In genomic region chr6:158781692-158782373, GRCh38 we compare ENCODE assay signal across 13 cellular contexts. TPM values are rescaled to one million over a fixed set of nuclear protein-coding genes. Genes with fewer than 3 reads are reported as not detected.
A peak's percentile ranks its signal among the peaks of the same experiment; 100 is the strongest.
DNase-seq lines count a peak whose midpoint lies in the region; ATAC-seq and TF ChIP-seq lines count a peak whose summit lies in the region.
"Had no signal": no experiment of that assay in that cellular context is flagged by ENCODE, and none has a peak within 500 bp of the region (broad histone marks: within the 10 kb centered on the region; RNA-seq: fewer than 3 reads in every experiment).

No MANE protein-coding gene starts in this region.

- TF ChIP-seq EP300 in Ishikawa (IDR thresholded peaks at IDR 0.05; ENCODE audit: borderline replicate concordance), result no peak

- no peaks in the 10 kb centered on the region for H3K27me3 Mint-ChIP-seq in T-helper 1 cell treated with Interleukin-12 subunit alpha and Interleukin-12 subunit beta and Interleukin-4 antibody, amounts not matched to agents 30 μg/mL and 1 μg/mL, for 36 hours (ENCODE audit: low read depth)

- no peaks in the 10 kb centered on the region for H3K9me3 ChIP-seq in prostate gland
- H3K9me3 ChIP-seq: Peyer's patch had no signal

- intact Hi-C loops in prostate gland (cut with DNase I), result no loop called here

- H3K27ac ChIP-seq in prostate gland, result peak overlapping the region; percentile 87 to 88
- H3K27ac ChIP-seq: coronary artery had no signal

- peaks cover 10% of the 10 kb centered on the region for H3K4me1 ChIP-seq in prostate gland (replicated peaks)

- in situ Hi-C loops in KBM-7 (cut with MboI; ENCODE audit: low pct_unique_long_range_greater_than_20kb, low sequenced_read_pairs), result no loop called here

- no peaks in the 10 kb centered on the region for H3K27me3 ChIP-seq in prostate gland (replicated peaks; ENCODE audit: insufficient read depth)
- H3K27me3 ChIP-seq: Peyer's patch had no signal

- H3K4me3 ChIP-seq in prostate gland, result no peak overlapping the region
- H3K4me3 ChIP-seq: coronary artery, Peyer's patch had no signal

- peaks cover 71% of the 10 kb centered on the region for H3K36me3 Mint-ChIP-seq in T-helper 1 cell treated with Interleukin-12 subunit alpha and Interleukin-12 subunit beta and Interleukin-4 antibody, amounts not matched to agents 30 μg/mL and 1 μg/mL, for 36 hours (ENCODE audit: low read depth)

- ATAC-seq in esophagus mucosa, result peak; percentile 41

- peaks cover 9 to 16% of the 10 kb centered on the region in 2 donors for H3K36me3 ChIP-seq in prostate gland

- H3K9me3 Mint-ChIP-seq in T-helper 1 cell treated with Interleukin-12 subunit alpha and Interleukin-12 subunit beta and Interleukin-4 antibody, amounts not matched to agents 30 μg/mL and 1 μg/mL, for 36 hours, result no peaks in the 10 kb centered on the region
- H3K9me3 Mint-ChIP-seq: T-helper 2 cell treated with Interferon-gamma antibody and Interleukin-4, amounts not matched to agents 5 μg/mL and 100 μg/mL, for 36 hours had no signal

- TF ChIP-seq CTCF in prostate gland (IDR thresholded peaks at IDR 0.05) (no peak), GM10266 (IDR thresholded peaks at IDR 0.05; ENCODE audit: control insufficient read depth, insufficient read depth, low read depth, missing control alignments) (no peak)

- no peak overlapping the region for H3K4me3 Mint-ChIP-seq in T-helper 1 cell treated with Interleukin-12 subunit alpha and Interleukin-12 subunit beta and Interleukin-4 antibody, amounts not matched to agents 30 μg/mL and 1 μg/mL, for 36 hours
- H3K4me3 Mint-ChIP-seq: T-helper 2 cell treated with Interferon-gamma antibody and Interleukin-4, amounts not matched to agents 5 μg/mL and 100 μg/mL, for 36 hours had no signal

- peaks cover 20% of the 10 kb centered on the region for H3K4me1 Mint-ChIP-seq in T-helper 1 cell treated with Interleukin-12 subunit alpha and Interleukin-12 subunit beta and Interleukin-4 antibody, amounts not matched to agents 30 μg/mL and 1 μg/mL, for 36 hours (ENCODE audit: low read depth)

- TF ChIP-seq RAD21 in Ishikawa (IDR thresholded peaks at IDR 0.05; ENCODE audit: low read depth), result no peak

- TF ChIP-seq POLR2A in prostate gland (IDR thresholded peaks at IDR 0.05), result no peak

- WGBS in prostate gland, result 65% methylated on average over 19 of the region's 19 CpGs

- no peak for DNase-seq in T-helper 1 cell
- no peak for DNase-seq in prostate gland (ENCODE audit: low spot score)
- DNase-seq in KBM-7, result no peak
- no peak for DNase-seq in GM10266 (ENCODE audit: extremely low spot score)
- no peak for DNase-seq in AML-193 (lab: John Stamatoyannopoulos, UW)
- DNase-seq: activated CD4-positive, alpha-beta T cell treated with anti-CD3 and anti-CD28 coated beads, Interleukin-2, amount 50 U/mL, for 48 hours; NCI-H345 had no signal

- peak overlapping the region; percentile 52 for H3K27ac Mint-ChIP-seq in T-helper 1 cell treated with Interleukin-12 subunit alpha and Interleukin-12 subunit beta and Interleukin-4 antibody, amounts not matched to agents 30 μg/mL and 1 μg/mL, for 36 hours
- H3K27ac Mint-ChIP-seq: T-helper 2 cell treated with Interferon-gamma antibody and Interleukin-4, amounts not matched to agents 5 μg/mL and 100 μg/mL, for 36 hours had no signal

TF ChIP-seq in Ishikawa, 13 proteins besides CTCF, POLR2A, EP300 and RAD21:
- no peak; the same call in 1 of the 2 replicates for TF ChIP-seq USF1 (IDR thresholded peaks at IDR 0.05)
- no peak for TF ChIP-seq YY1 (IDR thresholded peaks at IDR 0.05; ENCODE audit: low read depth)
- TF ChIP-seq CEBPB (IDR thresholded peaks at IDR 0.05), result peak; percentile 72
- TF ChIP-seq MAX (IDR thresholded peaks at IDR 0.05), result peak; percentile 38; the same call in 1 of the 2 replicates
- no peak for TF ChIP-seq NFIC (IDR thresholded peaks at IDR 0.05)

RNA-seq across cellular contexts. Expression of gene EZR, which starts 37.3 kb away (rescaled TPM):
- total RNA-seq in esophagus mucosa (368 TPM), prostate gland (100 to 1,000 TPM; 118 to 222 TPM)
